Comparison of ENCODE assay signal across 29 cellular contexts in the genomic region with DNA sequence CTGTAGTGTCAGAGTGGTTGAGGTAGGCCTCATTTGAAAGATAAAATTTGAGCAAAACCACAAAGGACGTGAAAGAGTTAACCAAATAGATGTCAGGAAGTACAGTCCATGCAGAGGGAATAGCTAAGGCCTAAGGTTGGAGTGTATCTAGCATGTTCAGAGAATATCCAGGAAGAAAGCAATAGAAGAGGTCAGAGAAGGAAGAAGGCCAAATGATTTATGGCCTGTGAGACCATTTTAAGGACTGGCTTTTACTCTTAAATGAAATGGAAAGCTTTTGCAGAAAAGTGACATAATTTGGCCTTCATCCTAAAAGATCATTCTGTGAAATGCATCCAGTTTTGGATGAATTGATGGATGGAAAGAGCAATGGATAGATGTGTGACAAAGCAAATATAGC.
"Had no signal": no experiment of that assay in that cellular context is flagged by ENCODE, and none has a peak within 500 bp of the region (broad histone marks: within the 10 kb centered on the region; RNA-seq: fewer than 3 reads in every experiment).

No MANE protein-coding gene starts in this region.

- H3K27ac Mint-ChIP-seq: dendritic cell treated with granulocyte-macrophage colony-stimulating factor and Interleukin-4, amounts not matched to agents 40 ng/mL and 50 ng/mL, for 4 days; effector memory CD8-positive, alpha-beta T cell; endodermal cell had no signal

- H3K4me3 ChIP-seq: colonic mucosa, coronary artery, dorsolateral prefrontal cortex, esophagus muscularis mucosa, esophagus squamous epithelium, gastrocnemius medialis, gastroesophageal sphincter, heart left ventricle, heart right ventricle had no signal

- H3K4me3 Mint-ChIP-seq: dendritic cell treated with granulocyte-macrophage colony-stimulating factor and Interleukin-4, amounts not matched to agents 40 ng/mL and 50 ng/mL, for 4 days; effector memory CD8-positive, alpha-beta T cell; endodermal cell had no signal

- ATAC-seq: effector memory CD8-positive, alpha-beta T cell; esophagus mucosa; foreskin keratinocyte; gastrocnemius medialis; gastroesophageal sphincter; heart left ventricle; heart right ventricle had no signal

- H3K9me3 Mint-ChIP-seq: dendritic cell treated with granulocyte-macrophage colony-stimulating factor and Interleukin-4, amounts not matched to agents 40 ng/mL and 50 ng/mL, for 4 days; effector memory CD8-positive, alpha-beta T cell had no signal

- H3K27me3 Mint-ChIP-seq: dendritic cell treated with granulocyte-macrophage colony-stimulating factor and Interleukin-4, amounts not matched to agents 40 ng/mL and 50 ng/mL, for 4 days; effector memory CD8-positive, alpha-beta T cell had no signal

- H3K4me1 ChIP-seq: colonic mucosa, esophagus muscularis mucosa, esophagus squamous epithelium, foreskin keratinocyte, gastrocnemius medialis, gastroesophageal sphincter had no signal

- H3K27me3 ChIP-seq: colonic mucosa, dorsolateral prefrontal cortex, esophagus muscularis mucosa, esophagus squamous epithelium, foreskin keratinocyte, gastrocnemius medialis, gastroesophageal sphincter, heart left ventricle, heart right ventricle had no signal

- FAIRE-seq: colon, endometrium, endothelial cell of umbilical vein, frontal cortex had no signal

- H3K36me3 ChIP-seq: colonic mucosa, gastrocnemius medialis had no signal

- DNase-seq: colonic mucosa; cortex of kidney; dermis blood vessel endothelial cell; dorsolateral prefrontal cortex; effector CD4-positive, alpha-beta T cell; effector CD8-positive, alpha-beta T cell; effector memory CD4-positive, alpha-beta T cell; effector memory CD8-positive, alpha-beta T cell; endodermal cell; erythroblast; esophagus squamous epithelium; foreskin fibroblast; foreskin keratinocyte; foreskin melanocyte; gastrocnemius medialis; glutamatergic neuron; head of caudate nucleus; heart left ventricle; heart right ventricle had no signal

- H3K27ac ChIP-seq: colonic mucosa, coronary artery, dorsolateral prefrontal cortex, epithelial cell of prostate, esophagus muscularis mucosa, esophagus squamous epithelium, foreskin keratinocyte, gastrocnemius medialis, gastroesophageal sphincter, heart left ventricle, heart right ventricle had no signal

- H3K9me3 ChIP-seq: colonic mucosa, esophagus muscularis mucosa, esophagus squamous epithelium, gastrocnemius medialis, gastroesophageal sphincter, heart left ventricle, heart right ventricle had no signal
